ENCODE assay signal across 14 cellular contexts in genomic region chr15:69749797-69750196, GRCh38.
A peak's percentile ranks its signal among the peaks of the same experiment; 100 is the strongest.
DNase-seq lines count a peak whose midpoint lies in the region; ATAC-seq, FAIRE-seq and TF ChIP-seq lines count a peak whose summit lies in the region.
"Had no signal": no experiment of that assay in that cellular context is flagged by ENCODE, and none has a peak within 500 bp of the region (broad histone marks: within the 10 kb centered on the region; RNA-seq: fewer than 3 reads in every experiment).

No MANE protein-coding gene starts in this region.

- H3K4me1 Mint-ChIP-seq in activated naive CD4-positive, alpha-beta T cell treated with anti-CD3 and anti-CD28 coated beads for 36 hours (ENCODE audit: low read depth): peaks cover 55% of the 10 kb centered on the region

- no peak for FAIRE-seq in small intestine (lab: Jason Lieb, UNC)

- H3K9me3 Mint-ChIP-seq in activated naive CD4-positive, alpha-beta T cell treated with anti-CD3 and anti-CD28 coated beads for 36 hours: peaks cover 11% of the 10 kb centered on the region

- peaks cover 12% of the 10 kb centered on the region for H3K36me3 Mint-ChIP-seq in activated naive CD4-positive, alpha-beta T cell treated with anti-CD3 and anti-CD28 coated beads for 36 hours (ENCODE audit: low read depth)

- no peak overlapping the region for H3K4me2 ChIP-seq in Karpas-422 (ENCODE audit: low read depth, low read length, poor library complexity, severe bottlenecking)
- no peak overlapping the region for H3K4me2 ChIP-seq in mammary epithelial cell (ENCODE audit: insufficient read depth, low read depth, low read length)

- in situ Hi-C loops in mammary epithelial cell (cut with MboI; ENCODE audit: low sequenced_read_pairs in 2 of 2): loop anchor here in 1 of 2 donors (25.0 kb wide), 1 partner anchor 738 kb away; no protein-coding TSS in a partner anchor

- peak overlapping the region; percentile 47 for H3K27ac Mint-ChIP-seq in activated naive CD4-positive, alpha-beta T cell treated with anti-CD3 and anti-CD28 coated beads for 36 hours
- H3K27ac Mint-ChIP-seq: CD8-positive, alpha-beta memory T cell; nephron had no signal

- H2AFZ ChIP-seq in Karpas-422 (ENCODE audit: low read length) (no peak overlapping the region), mammary epithelial cell (ENCODE audit: low read depth, low read length) (no peak overlapping the region)

- H3K4me3 ChIP-seq in Karpas-422 (ENCODE audit: low read length) (no peak overlapping the region), mammary epithelial cell (replicated peaks in 1 of 3; ENCODE audit: insufficient read depth in 1 of 3, low read depth in 2 of 3, low read length in 3 of 3) (no peak overlapping the region), small intestine (ENCODE audit: low read depth in 1 of 2, low read length in 2 of 2) (no peak overlapping the region)
- H3K4me3 ChIP-seq: coronary artery, MG63, tibial artery had no signal

- H3K4me1 ChIP-seq in Karpas-422 (ENCODE audit: low read length): peaks cover 19% of the 10 kb centered on the region
- H3K4me1 ChIP-seq in mammary epithelial cell (ENCODE audit: insufficient read depth, low read length): no peaks in the 10 kb centered on the region
- H3K4me1 ChIP-seq in small intestine (ENCODE audit: control insufficient read depth in 2 of 2, insufficient read depth in 1 of 2, low read depth in 1 of 2, low read length in 1 of 2): no peaks in the 10 kb centered on the region
- H3K4me1 ChIP-seq: tibial artery had no signal

- H3K9ac ChIP-seq in Karpas-422 (ENCODE audit: low read length) (no peak overlapping the region), mammary epithelial cell (ENCODE audit: insufficient read depth, low read length) (no peak overlapping the region)

- no peaks in the 10 kb centered on the region for H3K9me2 ChIP-seq in Karpas-422 (replicated peaks; ENCODE audit: insufficient read depth, low read length)

- peaks cover 10% of the 10 kb centered on the region for H3K27me3 Mint-ChIP-seq in activated naive CD4-positive, alpha-beta T cell treated with anti-CD3 and anti-CD28 coated beads for 36 hours (ENCODE audit: low read depth)

- intact Hi-C loops in activated naive CD4-positive, alpha-beta T cell treated with anti-CD3 and anti-CD28 coated beads for 36 hours (cut with micrococcal nuclease): loop anchor here (1.0 to 10.0 kb wide), 2 partner anchors 12 to 225 kb away; no protein-coding TSS in a partner anchor
- intact Hi-C loops in mammary epithelial cell (cut with micrococcal nuclease): loop anchor here (1.0 kb wide), 1 partner anchor 348 kb away; the partner anchor contains the start of gene TLE3

- DNase-seq in activated naive CD4-positive, alpha-beta T cell treated with anti-CD3 and anti-CD28 coated beads for 36 hours: peak; percentile 55
- DNase-seq in activated naive CD4-positive, alpha-beta T cell treated with Interleukin-2 at 50 U/mL for 16 hours: no peak
- DNase-seq in Karpas-422 (peak; percentile 82), mammary epithelial cell (peak; percentile 8), small intestine (peak; percentile 29), NCI-H1092 (lab: John Stamatoyannopoulos, UW) (no peak), omental fat pad (ENCODE audit: low spot score) (no peak)
- DNase-seq: CD8-positive, alpha-beta memory T cell; MG63; SIG-M5; tibial artery had no signal

- H3K9me3 ChIP-seq in Karpas-422 (ENCODE audit: low read length): no peaks in the 10 kb centered on the region
- H3K9me3 ChIP-seq in mammary epithelial cell (replicated peaks; ENCODE audit: insufficient read depth, low read length): no peaks in the 10 kb centered on the region
- H3K9me3 ChIP-seq in small intestine (ENCODE audit: control insufficient read depth, low read depth): no peaks in the 10 kb centered on the region

- TF ChIP-seq CTCF in mammary epithelial cell (conservative IDR thresholded peaks at IDR 0.05 in 1 of 2, IDR thresholded peaks at IDR 0.05 in 1 of 2; ENCODE audit: extremely low read depth in 1 of 2, insufficient read depth in 1 of 2, low read depth in 1 of 2, low read length in 2 of 2) (peak; percentile 31 to 53), omental fat pad (IDR thresholded peaks at IDR 0.05) (no peak)

- H3K36me3 ChIP-seq in Karpas-422 (ENCODE audit: insufficient read depth, low read length) (no peaks in the 10 kb centered on the region), mammary epithelial cell (ENCODE audit: insufficient read depth, low read length) (no peaks in the 10 kb centered on the region), small intestine (ENCODE audit: control insufficient read depth in 2 of 2, insufficient read depth in 2 of 2, low read length in 2 of 2) (no peaks in the 10 kb centered on the region)
- H3K36me3 ChIP-seq: MG63, tibial artery had no signal

- ATAC-seq in GM18873 (IDR thresholded peaks at IDR 0.05; ENCODE audit: low FRiP score, unreplicated experiment) (no peak), omental fat pad (ENCODE audit: low FRiP score) (no peak)

- dilution Hi-C loops in mammary epithelial cell (cut with HindIII; ENCODE audit: low sequenced_read_pairs): no loop called here

- no peak overlapping the region for H3K4me3 Mint-ChIP-seq in activated naive CD4-positive, alpha-beta T cell treated with anti-CD3 and anti-CD28 coated beads for 36 hours
- H3K4me3 Mint-ChIP-seq: CD8-positive, alpha-beta memory T cell; nephron had no signal

- no peaks in the 10 kb centered on the region for H3K79me2 ChIP-seq in Karpas-422 (ENCODE audit: low read length)
- H3K79me2 ChIP-seq in mammary epithelial cell (ENCODE audit: insufficient read depth, low read length): no peaks in the 10 kb centered on the region

- H3K27me3 ChIP-seq in Karpas-422 (ENCODE audit: low read length): no peaks in the 10 kb centered on the region
- H3K27me3 ChIP-seq in mammary epithelial cell (ENCODE audit: insufficient read depth, low read length): peaks cover 2% of the 10 kb centered on the region
- H3K27me3 ChIP-seq in small intestine (ENCODE audit: control insufficient read depth in 2 of 2, insufficient read depth in 2 of 2, low read length in 2 of 2): no peaks in the 10 kb centered on the region
- H3K27me3 ChIP-seq: MG63, tibial artery had no signal

- 57% methylated on average over 2 of the region's 2 CpGs for WGBS in mammary epithelial cell (ENCODE audit: low coverage, missing lambda C conversion rate)
- 90 to 96% (median 93%) methylated on average over 2 of the region's 2 CpGs for WGBS in small intestine, 3 donors

- CTCF ChIA-PET in activated naive CD4-positive, alpha-beta T cell treated with anti-CD3 and anti-CD28 coated beads for 36 hours (lab: Charles Lee): interaction anchor here (0.6 to 3.1 kb wide), 4 partner anchors 26 to 717 kb away, joined by 3 to 8 read pairs (median 3); no protein-coding TSS in a partner anchor
- CTCF ChIA-PET in mammary epithelial cell (lab: Charles Lee; ENCODE audit: low non-redundant PET): interaction anchor here (0.7 kb wide), 2 partner anchors 274 to 348 kb away, joined by 3 to 5 read pairs; no protein-coding TSS in a partner anchor

- BruUV-seq in mammary epithelial cell (replicated peaks; lab: Mats Ljungman, UMichigan): no TSS peak

- H4K20me1 ChIP-seq in Karpas-422 (ENCODE audit: insufficient read depth, low read depth, low read length) (no peaks in the 10 kb centered on the region), mammary epithelial cell (ENCODE audit: insufficient read depth, low read length) (no peaks in the 10 kb centered on the region)

- H3K27ac ChIP-seq in Karpas-422 (ENCODE audit: low read length) (no peak overlapping the region), mammary epithelial cell (ENCODE audit: insufficient read depth, low read depth, low read length) (no peak overlapping the region), small intestine (ENCODE audit: low read depth in 1 of 2, low read length in 1 of 2) (no peak overlapping the region)
- H3K27ac ChIP-seq: coronary artery, tibial artery had no signal

Comparison
In these comparisons a context has a peak if more than half of its experiments do, and no peak if none do; other contexts are left out.
1. DNase-seq: peak in activated naive CD4-positive, alpha-beta T cell treated with anti-CD3 and anti-CD28 coated beads for 36 hours (single experiment), Karpas-422 (single experiment), mammary epithelial cell (single experiment) and small intestine (single experiment); none in activated naive CD4-positive, alpha-beta T cell treated with Interleukin-2 at 50 U/mL for 16 hours (single experiment), NCI-H1092 (single experiment) and omental fat pad (single experiment).
2. CTCF ChIP-seq: peak in mammary epithelial cell (2 of 2); none in omental fat pad (0 of 3).